ENCODE assay signal across 9 cellular contexts in the genomic region with DNA sequence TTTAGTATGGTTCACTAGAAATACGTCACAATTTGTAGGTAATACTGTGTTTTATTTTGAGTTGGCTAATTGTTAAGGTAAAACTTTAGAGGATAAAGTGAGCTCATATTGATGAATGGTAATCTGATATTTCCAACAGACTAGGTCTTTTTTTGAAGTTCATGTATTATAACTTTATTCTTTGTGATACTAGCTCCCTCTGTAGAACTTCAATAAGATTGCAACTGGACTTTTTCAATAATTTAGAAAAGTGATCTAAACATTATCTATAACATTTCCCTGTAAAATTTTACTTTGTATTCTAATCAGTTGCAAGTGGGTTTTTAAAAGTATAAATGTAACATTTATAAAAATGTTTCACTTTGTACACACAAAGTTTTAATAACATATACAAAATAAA.
DNase-seq lines count a peak whose midpoint lies in the region; ATAC-seq, FAIRE-seq and TF ChIP-seq lines count a peak whose summit lies in the region.
"Had no signal": no experiment of that assay in that cellular context is flagged by ENCODE, and none has a peak within 500 bp of the region (broad histone marks: within the 10 kb centered on the region; RNA-seq: fewer than 3 reads in every experiment).

No MANE protein-coding gene starts in this region.

- H3K27me3 Mint-ChIP-seq in chondrocyte (ENCODE audit: low read depth) (no peaks in the 10 kb centered on the region), progenitor cell of endocrine pancreas (no peaks in the 10 kb centered on the region)
- H3K27me3 Mint-ChIP-seq in activated T-cell treated with anti-CD3 and anti-CD28 coated beads, Interleukin-2, amount 50 U/mL, for 72 hours (ENCODE audit: low read depth): no peaks in the 10 kb centered on the region

- no peak overlapping the region for H3K27ac Mint-ChIP-seq in chondrocyte (ENCODE audit: unreplicated experiment)
- H3K27ac Mint-ChIP-seq in progenitor cell of endocrine pancreas: no peak overlapping the region
- no peak overlapping the region for H3K27ac Mint-ChIP-seq in activated T-cell treated with anti-CD3 and anti-CD28 coated beads, Interleukin-2, amount 50 U/mL, for 72 hours

- FAIRE-seq in D721Med (lab: Jason Lieb, UNC): no peak

- H3K9me3 Mint-ChIP-seq in chondrocyte (ENCODE audit: low read depth) (no peaks in the 10 kb centered on the region), progenitor cell of endocrine pancreas (ENCODE audit: low read depth) (no peaks in the 10 kb centered on the region)
- no peaks in the 10 kb centered on the region for H3K9me3 Mint-ChIP-seq in activated T-cell treated with anti-CD3 and anti-CD28 coated beads, Interleukin-2, amount 50 U/mL, for 72 hours

- peaks cover 16% of the 10 kb centered on the region for H3K4me1 Mint-ChIP-seq in chondrocyte (ENCODE audit: low read depth)
- H3K4me1 Mint-ChIP-seq in progenitor cell of endocrine pancreas (ENCODE audit: low read depth): peaks cover 1% of the 10 kb centered on the region
- H3K4me1 Mint-ChIP-seq in activated T-cell treated with anti-CD3 and anti-CD28 coated beads, Interleukin-2, amount 50 U/mL, for 72 hours (ENCODE audit: low read depth): peaks cover 5% of the 10 kb centered on the region

- H3K36me3 Mint-ChIP-seq in chondrocyte (ENCODE audit: low read depth) (no peaks in the 10 kb centered on the region), progenitor cell of endocrine pancreas (ENCODE audit: insufficient read depth) (no peaks in the 10 kb centered on the region)
- no peaks in the 10 kb centered on the region for H3K36me3 Mint-ChIP-seq in activated T-cell treated with anti-CD3 and anti-CD28 coated beads, Interleukin-2, amount 50 U/mL, for 72 hours (ENCODE audit: insufficient read depth in 2 of 2)

- TF ChIP-seq CTCF in D721Med (IDR thresholded peaks at IDR 0.05; ENCODE audit: insufficient read depth, missing control alignments): peak; percentile 36
- peak; percentile 86 for TF ChIP-seq CTCF in chondrocyte (IDR thresholded peaks at IDR 0.05)
- peak; percentile 29 for TF ChIP-seq CTCF in progenitor cell of endocrine pancreas (IDR thresholded peaks at IDR 0.05; ENCODE audit: unreplicated experiment)

- DNase-seq in D721Med (ENCODE audit: insufficient read length, low spot score): no peak
- peak; percentile 47 to 68 for DNase-seq in Kasumi-1 (lab: John Stamatoyannopoulos, UW)
- no peak for DNase-seq in chondrocyte (ENCODE audit: low spot score)
- no peak for DNase-seq in progenitor cell of endocrine pancreas (ENCODE audit: low spot score, unreplicated experiment)
- no peak for DNase-seq in NCI-H1092 treated with DMSO at 0.1 percent for 48 hours (lab: John Stamatoyannopoulos, UW)
- DNase-seq in activated T-cell treated with anti-CD3 and anti-CD28 coated beads, Interleukin-2, amount 50 U/mL, for 72 hours: no peak
- DNase-seq: activated CD4-positive, alpha-beta T cell treated with anti-CD3 and anti-CD28 coated beads for 1 hour; NCI-H446 treated with DMSO at 0.1 percent for 48 hours had no signal

- H3K4me3 Mint-ChIP-seq in chondrocyte (ENCODE audit: unreplicated experiment) (no peak overlapping the region), progenitor cell of endocrine pancreas (ENCODE audit: low read depth) (no peak overlapping the region)
- H3K4me3 Mint-ChIP-seq in activated T-cell treated with anti-CD3 and anti-CD28 coated beads, Interleukin-2, amount 50 U/mL, for 72 hours: no peak overlapping the region

- no peak for ATAC-seq in GM18868 (IDR thresholded peaks at IDR 0.05; ENCODE audit: unreplicated experiment)
- no peak for ATAC-seq in activated T-cell treated with anti-CD3 and anti-CD28 coated beads, Interleukin-2, amount 50 U/mL, for 72 hours (replicated peaks in 1 of 2)

Comparison
In these comparisons a context has a peak if more than half of its experiments do, and no peak if none do; other contexts are left out.
1. DNase-seq: peak in Kasumi-1 (2 of 2); none in D721Med (single experiment), chondrocyte (single experiment), progenitor cell of endocrine pancreas (single experiment), NCI-H1092 treated with DMSO at 0.1 percent for 48 hours (single experiment) and activated T-cell treated with anti-CD3 and anti-CD28 coated beads, Interleukin-2, amount 50 U/mL, for 72 hours (0 of 2).
2. CTCF ChIP-seq: peak in every context shown above with its lines; median percentile 86 in chondrocyte; 36 in D721Med; 29 in progenitor cell of endocrine pancreas.